24 cellular contexts compared by ENCODE assay signal in genomic region chr12:127431177-127431576, GRCh38.
DNase-seq lines count a peak whose midpoint lies in the region; ATAC-seq, FAIRE-seq and TF ChIP-seq lines count a peak whose summit lies in the region.
"Had no signal": no experiment of that assay in that cellular context is flagged by ENCODE, and none has a peak within 500 bp of the region (broad histone marks: within the 10 kb centered on the region; RNA-seq: fewer than 3 reads in every experiment).

No MANE protein-coding gene starts in this region.

- H3K27me3 ChIP-seq in upper lobe of right lung, result no peaks in the 10 kb centered on the region
- H3K27me3 ChIP-seq: BLaER1 treated with 17β-estradiol and CSF1 and Interleukin-3, amounts not matched to agents 10 nM and 100 nM had no signal

- no peaks in the 10 kb centered on the region for H3K9me3 ChIP-seq in upper lobe of right lung
- no peaks in the 10 kb centered on the region for H3K9me3 ChIP-seq in kidney (ENCODE audit: control insufficient read depth in 1 of 2, low read length in 2 of 2)
- H3K9me3 ChIP-seq: A549; BLaER1 treated with 17β-estradiol and CSF1 and Interleukin-3, amounts not matched to agents 10 nM and 100 nM; Caco-2 had no signal

- H3K27ac Mint-ChIP-seq in activated naive CD8-positive, alpha-beta T cell treated with anti-CD3 and anti-CD28 coated beads, Interleukin-2, amount 50 U/mL, for 24 hours, result no peak overlapping the region
- H3K27ac Mint-ChIP-seq in activated naive CD8-positive, alpha-beta T cell treated with anti-CD3 and anti-CD28 coated beads for 36 hours, result no peak overlapping the region
- no peak overlapping the region for H3K27ac Mint-ChIP-seq in chondrocyte (ENCODE audit: unreplicated experiment)
- H3K27ac Mint-ChIP-seq: B cell; CD4-positive, alpha-beta T cell; CD8-positive, alpha-beta T cell had no signal

- no peaks in the 10 kb centered on the region for H3K27me3 Mint-ChIP-seq in activated naive CD8-positive, alpha-beta T cell treated with anti-CD3 and anti-CD28 coated beads, Interleukin-2, amount 50 U/mL, for 24 hours
- H3K27me3 Mint-ChIP-seq in activated naive CD8-positive, alpha-beta T cell treated with anti-CD3 and anti-CD28 coated beads for 36 hours, result no peaks in the 10 kb centered on the region
- peaks cover 10% of the 10 kb centered on the region for H3K27me3 Mint-ChIP-seq in chondrocyte (ENCODE audit: low read depth)
- H3K27me3 Mint-ChIP-seq: B cell; CD4-positive, alpha-beta T cell had no signal

- no peak overlapping the region for H3K9ac ChIP-seq in kidney (ENCODE audit: low read length in 2 of 2)
- H3K9ac ChIP-seq: BLaER1 treated with 17β-estradiol and CSF1 and Interleukin-3, amounts not matched to agents 10 nM and 100 nM had no signal

- H3K27ac ChIP-seq in upper lobe of right lung, result no peak overlapping the region
- no peak overlapping the region for H3K27ac ChIP-seq in kidney (ENCODE audit: low read depth in 2 of 2, low read length in 2 of 2)
- H3K27ac ChIP-seq: 22Rv1; A549; BLaER1 treated with 17β-estradiol and CSF1 and Interleukin-3, amounts not matched to agents 10 nM and 100 nM; C4-2B had no signal

- H3K36me3 Mint-ChIP-seq in activated naive CD8-positive, alpha-beta T cell treated with anti-CD3 and anti-CD28 coated beads, Interleukin-2, amount 50 U/mL, for 24 hours (ENCODE audit: low read depth), result no peaks in the 10 kb centered on the region
- H3K36me3 Mint-ChIP-seq in activated naive CD8-positive, alpha-beta T cell treated with anti-CD3 and anti-CD28 coated beads for 36 hours, result no peaks in the 10 kb centered on the region
- H3K36me3 Mint-ChIP-seq in chondrocyte (ENCODE audit: low read depth), result no peaks in the 10 kb centered on the region
- H3K36me3 Mint-ChIP-seq: CD8-positive, alpha-beta T cell had no signal

- H3K4me3 Mint-ChIP-seq in activated naive CD8-positive, alpha-beta T cell treated with anti-CD3 and anti-CD28 coated beads, Interleukin-2, amount 50 U/mL, for 24 hours, result no peak overlapping the region
- no peak overlapping the region for H3K4me3 Mint-ChIP-seq in activated naive CD8-positive, alpha-beta T cell treated with anti-CD3 and anti-CD28 coated beads for 36 hours
- no peak overlapping the region for H3K4me3 Mint-ChIP-seq in chondrocyte (ENCODE audit: unreplicated experiment)
- H3K4me3 Mint-ChIP-seq: B cell; CD4-positive, alpha-beta T cell; CD8-positive, alpha-beta T cell had no signal

- FAIRE-seq in kidney (lab: Jason Lieb, UNC), result no peak
- FAIRE-seq: A549, D721Med, G401.6, GM12891, GM19239 had no signal

- no peak for DNase-seq in activated naive CD8-positive, alpha-beta T cell treated with anti-CD3 and anti-CD28 coated beads, Interleukin-2, amount 50 U/mL, for 24 hours
- no peak for DNase-seq in activated naive CD8-positive, alpha-beta T cell treated with anti-CD3 and anti-CD28 coated beads for 36 hours
- peak; percentile 61 for DNase-seq in chondrocyte (ENCODE audit: low spot score)
- DNase-seq in islet precursor cell, result peak; percentile 55
- no peak for DNase-seq in upper lobe of right lung
- no peak for DNase-seq in kidney
- no peak for DNase-seq in stimulated activated CD8-positive, alpha-beta memory T cell treated with anti-CD3 and anti-CD28 coated beads, Interleukin-4, amount 100 ng/mL, for 48 hours
- DNase-seq: AML-193; Caco-2; Calu3; CD4-positive, alpha-beta T cell; CD8-positive, alpha-beta T cell; DMS79 treated with DMSO at 0.1 percent for 48 hours; GF-D8 had no signal

- ATAC-seq in activated naive CD8-positive, alpha-beta T cell treated with anti-CD3 and anti-CD28 coated beads, Interleukin-2, amount 50 U/mL, for 24 hours, result peak; percentile 22
- ATAC-seq in upper lobe of right lung (peak; percentile 20), HG03045 (IDR thresholded peaks at IDR 0.05; ENCODE audit: unreplicated experiment) (no peak)
- ATAC-seq: A549; CD8-positive, alpha-beta T cell had no signal

- no peaks in the 10 kb centered on the region for H3K4me1 Mint-ChIP-seq in activated naive CD8-positive, alpha-beta T cell treated with anti-CD3 and anti-CD28 coated beads, Interleukin-2, amount 50 U/mL, for 24 hours
- no peaks in the 10 kb centered on the region for H3K4me1 Mint-ChIP-seq in activated naive CD8-positive, alpha-beta T cell treated with anti-CD3 and anti-CD28 coated beads for 36 hours
- peaks cover 7% of the 10 kb centered on the region for H3K4me1 Mint-ChIP-seq in chondrocyte (ENCODE audit: low read depth)
- H3K4me1 Mint-ChIP-seq: B cell had no signal

- H3K36me3 ChIP-seq in upper lobe of right lung (no peaks in the 10 kb centered on the region), kidney (ENCODE audit: control insufficient read depth in 1 of 2, insufficient read depth in 2 of 2, low read length in 2 of 2) (no peaks in the 10 kb centered on the region)
- H3K36me3 ChIP-seq: BLaER1 treated with 17β-estradiol and CSF1 and Interleukin-3, amounts not matched to agents 10 nM and 100 nM had no signal

- TF ChIP-seq CTCF in chondrocyte (IDR thresholded peaks at IDR 0.05) (no peak), upper lobe of right lung (IDR thresholded peaks at IDR 0.05) (no peak), kidney (IDR thresholded peaks at IDR 0.05; ENCODE audit: borderline replicate concordance, extremely low read depth, insufficient read depth) (no peak)

- peaks cover 5% of the 10 kb centered on the region for H3K9me3 Mint-ChIP-seq in activated naive CD8-positive, alpha-beta T cell treated with anti-CD3 and anti-CD28 coated beads, Interleukin-2, amount 50 U/mL, for 24 hours
- H3K9me3 Mint-ChIP-seq in activated naive CD8-positive, alpha-beta T cell treated with anti-CD3 and anti-CD28 coated beads for 36 hours, result peaks cover 4% of the 10 kb centered on the region
- H3K9me3 Mint-ChIP-seq in chondrocyte (ENCODE audit: low read depth), result peaks cover 3% of the 10 kb centered on the region
- H3K9me3 Mint-ChIP-seq: CD4-positive, alpha-beta T cell; CD8-positive, alpha-beta T cell had no signal

- H3K4me3 ChIP-seq in upper lobe of right lung (no peak overlapping the region), kidney (ENCODE audit: low read length in 2 of 2) (no peak overlapping the region)
- H3K4me3 ChIP-seq: A549; BLaER1 treated with 17β-estradiol and CSF1 and Interleukin-3, amounts not matched to agents 10 nM and 100 nM had no signal

- H3K4me1 ChIP-seq in upper lobe of right lung (no peaks in the 10 kb centered on the region), kidney (ENCODE audit: control insufficient read depth in 1 of 2, insufficient read depth in 1 of 2, low read depth in 1 of 2, low read length in 2 of 2) (no peaks in the 10 kb centered on the region)
- H3K4me1 ChIP-seq: A549; BLaER1 treated with 17β-estradiol and CSF1 and Interleukin-3, amounts not matched to agents 10 nM and 100 nM; Caco-2 had no signal

- intact Hi-C loops in upper lobe of right lung (cut with DNase I), result no loop called here
- intact Hi-C loops in kidney (cut with DNase I), result no loop called here

Comparison
In these comparisons a context has a peak if more than half of its experiments do, and no peak if none do; other contexts are left out.
1. DNase-seq: peak in chondrocyte (single experiment) and islet precursor cell (single experiment); none in activated naive CD8-positive, alpha-beta T cell treated with anti-CD3 and anti-CD28 coated beads, Interleukin-2, amount 50 U/mL, for 24 hours (single experiment), activated naive CD8-positive, alpha-beta T cell treated with anti-CD3 and anti-CD28 coated beads for 36 hours (single experiment), upper lobe of right lung (single experiment), kidney (single experiment) and stimulated activated CD8-positive, alpha-beta memory T cell treated with anti-CD3 and anti-CD28 coated beads, Interleukin-4, amount 100 ng/mL, for 48 hours (single experiment).